ENCODE assay signal across 8 cellular contexts in genomic region chr17:42679492-42680330, GRCh38. TPM values are rescaled to one million over a fixed set of nuclear protein-coding genes. Genes with fewer than 3 reads are reported as not detected.
DNase-seq lines count a peak whose midpoint lies in the region; ATAC-seq, FAIRE-seq and TF ChIP-seq lines count a peak whose summit lies in the region.

No MANE protein-coding gene starts in this region.

- H3K4me1 Mint-ChIP-seq in activated naive CD4-positive, alpha-beta T cell treated with anti-CD3 and anti-CD28 coated beads for 36 hours (ENCODE audit: low read depth): peaks cover 58% of the 10 kb centered on the region

- H3K27me3 Mint-ChIP-seq in activated naive CD4-positive, alpha-beta T cell treated with anti-CD3 and anti-CD28 coated beads for 36 hours (ENCODE audit: low read depth): peaks cover 54% of the 10 kb centered on the region

- CTCF ChIA-PET in activated naive CD4-positive, alpha-beta T cell treated with anti-CD3 and anti-CD28 coated beads for 36 hours (lab: Charles Lee): interaction anchor here (0.5 to 3.2 kb wide), 16 partner anchors 7 to 347 kb away, joined by 3 to 33 read pairs (median 3); partner anchors contain the start of genes PSMC3IP, RETREG3, TUBG1 and TUBG2

- 11% methylated on average over 78 of the region's 78 CpGs for WGBS in HUES64
- WGBS in tibial nerve, 2 donors: 0 to 7% methylated on average over 17 to 30 of the region's 78 CpGs

- peak overlapping the region; percentile 66 for H2AFZ ChIP-seq in neuron (ENCODE audit: low read depth, low read length)

- TF ChIP-seq POLR2A in Peyer's patch (IDR thresholded peaks at IDR 0.05): no peak
- TF ChIP-seq POLR2A in tibial nerve (IDR thresholded peaks at IDR 0.05): peak in 1 of 2 donors; percentile 28

- peak; percentile 82 to 99 (median 96) for TF ChIP-seq CTCF in Peyer's patch (IDR thresholded peaks at IDR 0.05)
- TF ChIP-seq CTCF in tibial nerve (IDR thresholded peaks at IDR 0.05): peak; percentile 86 to 99 (median 91)

- no peak for FAIRE-seq in frontal cortex (lab: Jason Lieb, UNC)

- ATAC-seq in GM19455 (IDR thresholded peaks at IDR 0.05; ENCODE audit: unreplicated experiment): no peak

- peak in 1 of 2 donors; percentile 66 for TF ChIP-seq EP300 in tibial nerve (IDR thresholded peaks at IDR 0.05)

- H3K27ac Mint-ChIP-seq in activated naive CD4-positive, alpha-beta T cell treated with anti-CD3 and anti-CD28 coated beads for 36 hours: peak overlapping the region; percentile 70

- DNase-seq in Daoy (ENCODE audit: low read depth) (peak; percentile 78), Peyer's patch (peak; percentile 72 to 90 (median 90)), frontal cortex (ENCODE audit: low spot score in 2 of 2) (peak; percentile 80 to 85), tibial nerve (ENCODE audit: low spot score in 2 of 2) (no peak)
- DNase-seq in activated naive CD4-positive, alpha-beta T cell treated with anti-CD3 and anti-CD28 coated beads for 36 hours: peak; percentile 68

- peak overlapping the region; percentile 69 for H3K9ac ChIP-seq in HUES64 (ENCODE audit: low read depth, low read length)

- H3K9me3 ChIP-seq in HUES64 (ENCODE audit: insufficient read depth, low read depth, low read length) (no peaks in the 10 kb centered on the region), Peyer's patch (no peaks in the 10 kb centered on the region), neuron (ENCODE audit: low read length) (no peaks in the 10 kb centered on the region), tibial nerve (no peaks in the 10 kb centered on the region)

- H3K27ac ChIP-seq in HUES64 (ENCODE audit: low read depth, low read length) (peak overlapping the region; percentile 73), Peyer's patch (peak overlapping the region; percentile 88 to 96 (median 92)), tibial nerve (peak overlapping the region; percentile 83 to 97 (median 94))

- peak overlapping the region; percentile 63 for H3K4me3 Mint-ChIP-seq in activated naive CD4-positive, alpha-beta T cell treated with anti-CD3 and anti-CD28 coated beads for 36 hours

- H3K36me3 ChIP-seq in HUES64 (ENCODE audit: insufficient read depth, low read length) (no peaks in the 10 kb centered on the region), Peyer's patch (no peaks in the 10 kb centered on the region), neuron (ENCODE audit: insufficient read depth, low read length) (peaks cover 4% of the 10 kb centered on the region), tibial nerve (peaks cover 0 to under 1% (median 0%) of the 10 kb centered on the region in 3 donors)

- peak overlapping the region; percentile 66 for H3K4me3 ChIP-seq in HUES64 (ENCODE audit: low read length)
- peak overlapping the region; percentile 69 to 85 (median 70) for H3K4me3 ChIP-seq in Peyer's patch
- peak overlapping the region; percentile 51 for H3K4me3 ChIP-seq in neuron (ENCODE audit: low read length)
- H3K4me3 ChIP-seq in tibial nerve: peak overlapping the region; percentile 46 to 98 (median 56)

- H3K36me3 Mint-ChIP-seq in activated naive CD4-positive, alpha-beta T cell treated with anti-CD3 and anti-CD28 coated beads for 36 hours (ENCODE audit: low read depth): no peaks in the 10 kb centered on the region

- peaks cover 47% of the 10 kb centered on the region for H3K27me3 ChIP-seq in HUES64 (ENCODE audit: insufficient read depth, low read length)
- H3K27me3 ChIP-seq in Peyer's patch: no peaks in the 10 kb centered on the region
- no peaks in the 10 kb centered on the region for H3K27me3 ChIP-seq in neuron (ENCODE audit: insufficient read depth, low read length)
- no peaks in the 10 kb centered on the region for H3K27me3 ChIP-seq in tibial nerve

- intact Hi-C loops in activated naive CD4-positive, alpha-beta T cell treated with anti-CD3 and anti-CD28 coated beads for 36 hours (cut with micrococcal nuclease): loop anchor here (1.0 to 10.0 kb wide), 11 partner anchors 25 to 761 kb away; partner anchors contain the start of genes ACLY, BECN1, CAVIN1 and DHX58

- peaks cover 38% of the 10 kb centered on the region for H3K4me1 ChIP-seq in HUES64 (ENCODE audit: insufficient read depth, low read length)
- peaks cover 8 to 70% (median 47%) of the 10 kb centered on the region in 4 donors for H3K4me1 ChIP-seq in Peyer's patch
- H3K4me1 ChIP-seq in neuron (ENCODE audit: insufficient read depth, low read length): peaks cover 44% of the 10 kb centered on the region
- H3K4me1 ChIP-seq in tibial nerve: peaks cover 4 to 81% (median 56%) of the 10 kb centered on the region in 4 donors

- H3K9me3 Mint-ChIP-seq in activated naive CD4-positive, alpha-beta T cell treated with anti-CD3 and anti-CD28 coated beads for 36 hours: no peaks in the 10 kb centered on the region

RNA-seq across cellular contexts. Expression of gene CCR10, which starts 1.9 kb away (rescaled TPM):
- 0.29 TPM in 1 of 2 replicates, not detected in the other for total RNA-seq in Daoy (2014; rRNA removed; shearing (Covaris generic))
- polyA plus RNA-seq in HUES64 (2013, experiment 1 of 2): 0.20 TPM
- 1.1 TPM for polyA plus RNA-seq in HUES64 (2013, experiment 2 of 2)
- total RNA-seq in Peyer's patch (1 to 10 TPM in 1 of 4 donors, under 1 TPM in 1, not detected in 2; 0.40 to 2.8 TPM), frontal cortex (0.41 TPM), tibial nerve (10 to 100 TPM in 1 of 4 donors, 1 to 10 TPM in 3; 3.7 to 11.1 (median 7.1) TPM)
- total RNA-seq in activated naive CD4-positive, alpha-beta T cell treated with anti-CD3 and anti-CD28 coated beads for 36 hours: under 1 TPM; 0.14 to 0.20 TPM

RNA-seq across cellular contexts. Expression of gene CNTNAP1, which starts 2.6 kb away (rescaled TPM):
- total RNA-seq in Daoy (2014; rRNA removed; shearing (Covaris generic)): 2.1 and 7.4 TPM in 2 replicates
- 4.1 TPM for polyA plus RNA-seq in HUES64 (2013, experiment 1 of 2)
- 6.6 TPM for polyA plus RNA-seq in HUES64 (2013, experiment 2 of 2)
- total RNA-seq in Peyer's patch (1 to 10 TPM in 3 of 4 donors, under 1 TPM in 1; 0.35 to 5.0 (median 1.3) TPM), frontal cortex (5.3 TPM), tibial nerve (10 to 100 TPM in 2 of 4 donors, 1 to 10 TPM in 2; 6.3 to 21.0 (median 12.6) TPM)
- 1 to 10 TPM; 1.4 to 1.5 TPM for total RNA-seq in activated naive CD4-positive, alpha-beta T cell treated with anti-CD3 and anti-CD28 coated beads for 36 hours

RNA-seq across cellular contexts. Expression of gene PLEKHH3, which starts 2.9 kb away (rescaled TPM):
- total RNA-seq in Daoy (2014; rRNA removed; shearing (Covaris generic)): 2.5 and 8.9 TPM in 2 replicates
- 10.0 TPM for polyA plus RNA-seq in HUES64 (2013, experiment 1 of 2)
- polyA plus RNA-seq in HUES64 (2013, experiment 2 of 2): 12.9 TPM
- total RNA-seq in Peyer's patch: 10 to 100 TPM in 2 of 4 donors, 1 to 10 TPM in 2; 3.5 to 14.0 (median 10.8) TPM
- total RNA-seq in activated naive CD4-positive, alpha-beta T cell treated with anti-CD3 and anti-CD28 coated beads for 36 hours: under 1 TPM; 0.62 to 0.77 TPM
- total RNA-seq in frontal cortex: 2.0 TPM
- total RNA-seq in tibial nerve: 10 to 100 TPM; 32.4 to 57.7 (median 46.1) TPM

RNA-seq across cellular contexts. Expression of gene TUBG2, which starts 20.6 kb away (rescaled TPM):
- 5.8 and 9.0 TPM in 2 replicates for total RNA-seq in Daoy (2014; rRNA removed; shearing (Covaris generic))
- polyA plus RNA-seq in HUES64 (2013, experiment 1 of 2): 8.3 TPM
- 10.7 TPM for polyA plus RNA-seq in HUES64 (2013, experiment 2 of 2)
- 10 to 100 TPM in 3 of 4 donors, 1 to 10 TPM in 1; 5.6 to 79.2 (median 16.6) TPM for total RNA-seq in Peyer's patch
- 1 to 10 TPM; 9.1 to 9.9 TPM for total RNA-seq in activated naive CD4-positive, alpha-beta T cell treated with anti-CD3 and anti-CD28 coated beads for 36 hours
- 8.2 TPM for total RNA-seq in frontal cortex
- 10 to 100 TPM; 48.2 to 92.4 (median 77.6) TPM for total RNA-seq in tibial nerve

Comparison
In these comparisons a context has a peak if more than half of its experiments do, and no peak if none do; other contexts are left out.
1. DNase-seq: peak in Daoy (single experiment), Peyer's patch (3 of 3), activated naive CD4-positive, alpha-beta T cell treated with anti-CD3 and anti-CD28 coated beads for 36 hours (single experiment) and frontal cortex (2 of 2); none in tibial nerve (0 of 2).
2. Peak in every context shown above with its lines, with median percentiles within 50 percentile points of each other: H3K27ac ChIP-seq and H3K4me3 ChIP-seq.